ENCODE assay signal across 8 cellular contexts in genomic region chr4:141132689-141133145, GRCh38. TPM values are rescaled to one million over a fixed set of nuclear protein-coding genes. Genes with fewer than 3 reads are reported as not detected.
DNase-seq lines count a peak whose midpoint lies in the region; ATAC-seq and TF ChIP-seq lines count a peak whose summit lies in the region.

No MANE protein-coding gene starts in this region.

- DNase-seq in AG04449 (ENCODE audit: low read depth, low spot score) = no peak
- DNase-seq in adipocyte (ENCODE audit: low read depth) = peak; percentile 82
- DNase-seq in right cardiac atrium = peak; percentile 34 to 76 (median 67)
- DNase-seq in SKM-1 treated with dmso at 0.1 percent for 144 hours (lab: John Stamatoyannopoulos, UW; ENCODE audit: unreplicated experiment) = no peak
- no peak for DNase-seq in stimulated activated CD8-positive, alpha-beta memory T cell treated with anti-CD3 and anti-CD28 coated beads, Interleukin-4, amount 100 ng/mL, for 48 hours

- WGBS in right cardiac atrium = under 1% methylated on average over 43 of the region's 43 CpGs

- H3K9ac ChIP-seq in adipocyte (ENCODE audit: low read length) = peak overlapping the region; percentile 87
- no peak overlapping the region for H3K9ac ChIP-seq in rectal smooth muscle tissue (ENCODE audit: low read length)

- no peak for TF ChIP-seq CTCF in AG04449 (IDR thresholded peaks at IDR 0.05; ENCODE audit: insufficient read depth, low read length, missing control alignments)

- H3K36me3 ChIP-seq in adipocyte (ENCODE audit: control insufficient read depth, insufficient read depth, low read length, severe bottlenecking) (no peaks in the 10 kb centered on the region), rectal smooth muscle tissue (ENCODE audit: control insufficient read depth, insufficient read depth, low read length) (no peaks in the 10 kb centered on the region)

- H3K9me3 ChIP-seq in adipocyte (ENCODE audit: control insufficient read depth, low read length) (no peaks in the 10 kb centered on the region), right cardiac atrium (ENCODE audit: control insufficient read depth, low read length) (no peaks in the 10 kb centered on the region)

- peak; percentile 9 for ATAC-seq in GM18517 (IDR thresholded peaks at IDR 0.05; ENCODE audit: unreplicated experiment)
- peak; percentile 25 for ATAC-seq in HG03354 (IDR thresholded peaks at IDR 0.05; ENCODE audit: poor library complexity, severe bottlenecking, unreplicated experiment)
- peak; percentile 81 to 82 for ATAC-seq in right cardiac atrium

- intact Hi-C loops in right cardiac atrium (cut with DNase I) = loop anchor here (2.0 to 5.0 kb wide), 5 partner anchors 140 to 272 kb away; no protein-coding TSS in a partner anchor

- peak overlapping the region; percentile 90 for H3K27ac ChIP-seq in right cardiac atrium (ENCODE audit: low read length)
- peak overlapping the region; percentile 88 for H3K27ac ChIP-seq in rectal smooth muscle tissue (ENCODE audit: low read depth, low read length)

- POLR2A ChIA-PET in AG04449 (lab: Yijun Ruan, JAX) = interaction anchor here (1.0 to 1.8 kb wide), 2 partner anchors 136 to 248 kb away, joined by 3 to 5 read pairs; no protein-coding TSS in a partner anchor

- peaks cover 19% of the 10 kb centered on the region for H3K4me1 ChIP-seq in adipocyte (ENCODE audit: control insufficient read depth, insufficient read depth, low read length)
- no peaks in the 10 kb centered on the region for H3K4me1 ChIP-seq in right cardiac atrium (ENCODE audit: control insufficient read depth, insufficient read depth, low read length)
- H3K4me1 ChIP-seq in rectal smooth muscle tissue (ENCODE audit: control insufficient read depth, insufficient read depth, low read length) = peaks cover 3% of the 10 kb centered on the region

- H3K4me3 ChIP-seq in AG04449 (ENCODE audit: low read depth, low read length) (peak overlapping the region; percentile 93), adipocyte (ENCODE audit: low read length) (peak overlapping the region; percentile 94), right cardiac atrium (ENCODE audit: low read length) (peak overlapping the region; percentile 89), rectal smooth muscle tissue (ENCODE audit: low read length) (peak overlapping the region; percentile 86)

- H3K27me3 ChIP-seq in adipocyte (replicated peaks; ENCODE audit: control insufficient read depth, insufficient read depth, low read length) (peaks cover 21% of the 10 kb centered on the region), right cardiac atrium (ENCODE audit: control insufficient read depth, insufficient read depth) (no peaks in the 10 kb centered on the region), rectal smooth muscle tissue (ENCODE audit: control insufficient read depth, insufficient read depth, low read length) (peaks cover 5% of the 10 kb centered on the region)

- CTCF ChIA-PET in AG04449 (lab: Yijun Ruan, JAX) = interaction anchor here (0.6 to 8.2 kb wide), 41 partner anchors 12 to 282 kb away, joined by 3 to 276 read pairs (median 6); no protein-coding TSS in a partner anchor

RNA-seq across cellular contexts. Expression of gene RNF150, which starts 0.6 kb away (rescaled TPM):
- 10 to 100 TPM; 32.8 to 51.3 (median 40.3) TPM for total RNA-seq in right cardiac atrium
- polyA plus RNA-seq in right cardiac atrium = 10.1 TPM

Comparison
In these comparisons a context has a peak if more than half of its experiments do, and no peak if none do; other contexts are left out.
1. DNase-seq: peak in adipocyte (single experiment) and right cardiac atrium (3 of 3); none in AG04449 (single experiment), SKM-1 treated with dmso at 0.1 percent for 144 hours (single experiment) and stimulated activated CD8-positive, alpha-beta memory T cell treated with anti-CD3 and anti-CD28 coated beads, Interleukin-4, amount 100 ng/mL, for 48 hours (single experiment).
2. ATAC-seq: peak in every context shown above with its lines; median percentile 82 in right cardiac atrium; 25 in HG03354; 9 in GM18517.
3. Peak in every context shown above with its lines, with median percentiles within 50 percentile points of each other: H3K4me3 ChIP-seq.